In genomic region chr15:63945005-63945788, GRCh38 we compare ENCODE assay signal across 8 cellular contexts.
DNase-seq lines count a peak whose midpoint lies in the region; ATAC-seq and TF ChIP-seq lines count a peak whose summit lies in the region.

No MANE protein-coding gene starts in this region.

- ATAC-seq in HG02678 (IDR thresholded peaks at IDR 0.05; ENCODE audit: unreplicated experiment): no peak

- H3K36me3 ChIP-seq in WERI-Rb-1: no peaks in the 10 kb centered on the region

- H3K36me3 Mint-ChIP-seq in MCF 10A (ENCODE audit: insufficient read depth, unreplicated experiment): no peaks in the 10 kb centered on the region

- no peak overlapping the region for H3K27ac ChIP-seq in WERI-Rb-1

- no TSS peak for BruUV-seq in MCF 10A (replicated peaks; lab: Mats Ljungman, UMichigan)

- H3K27ac Mint-ChIP-seq in MCF 10A (ENCODE audit: low read depth, unreplicated experiment): no peak overlapping the region

- no peak for TF ChIP-seq POLR2A in NB4 (IDR thresholded peaks at IDR 0.05; ENCODE audit: extremely low read depth, insufficient read length)

- peak; percentile 96 for TF ChIP-seq CTCF in NB4 (IDR thresholded peaks at IDR 0.05; ENCODE audit: low read depth, low read length)
- peak; percentile 77 for TF ChIP-seq CTCF in WERI-Rb-1 (IDR thresholded peaks at IDR 0.05; ENCODE audit: low read depth, low read length)
- peak; percentile 84 for TF ChIP-seq CTCF in MCF 10A (IDR thresholded peaks at IDR 0.05; ENCODE audit: unreplicated experiment)

- no peak overlapping the region for H3K4me3 Mint-ChIP-seq in MCF 10A (ENCODE audit: unreplicated experiment)

- H3K27me3 ChIP-seq in WERI-Rb-1 (ENCODE audit: insufficient read depth, low read depth, severe bottlenecking): no peaks in the 10 kb centered on the region

- no peaks in the 10 kb centered on the region for H3K9me3 Mint-ChIP-seq in MCF 10A (ENCODE audit: unreplicated experiment)

- no peaks in the 10 kb centered on the region for H3K9me3 ChIP-seq in WERI-Rb-1 (ENCODE audit: severe bottlenecking)

- CTCF ChIA-PET in MCF 10A (lab: Yijun Ruan, JAX): interaction anchor here (0.5 to 5.2 kb wide), 63 partner anchors 9 to 1022 kb away, joined by 3 to 109 read pairs (median 4); partner anchors contain the start of gene DAPK2

- no peaks in the 10 kb centered on the region for H3K27me3 Mint-ChIP-seq in MCF 10A (ENCODE audit: insufficient read depth, unreplicated experiment)

- POLR2A ChIA-PET in MCF 10A (lab: Yijun Ruan, JAX): interaction anchor here (0.7 to 2.9 kb wide), 13 partner anchors 12 to 148 kb away, joined by 3 to 28 read pairs (median 6); partner anchors contain the start of genes CIAO2A, DAPK2 and HERC1

- peaks cover 17% of the 10 kb centered on the region for H3K4me1 Mint-ChIP-seq in MCF 10A (ENCODE audit: insufficient read depth, unreplicated experiment)

- DNase-seq in NCI-H1092 treated with DMSO at 0.1 percent for 48 hours (lab: John Stamatoyannopoulos, UW) (peak; percentile 35), NCI-H1092 (lab: John Stamatoyannopoulos, UW) (no peak), NB4 (ENCODE audit: low read depth) (peak; percentile 64), WERI-Rb-1 (peak; percentile 70), MCF 10A (ENCODE audit: unreplicated experiment) (peak; percentile 73), inferior parietal cortex (ENCODE audit: extremely low spot score) (peak; percentile 68)
- peak; percentile 29 to 44 (median 38) for DNase-seq in stimulated activated CD4-positive, alpha-beta T cell treated with anti-CD3 and anti-CD28 coated beads, Interleukin-1b, Interleukin-23, amount 100 ng/mL, for 24 hours (ENCODE audit: low read depth in 4 of 4, low spot score in 1 of 4)

- intact Hi-C loops in MCF 10A (cut with micrococcal nuclease): loop anchor here (1.0 to 5.0 kb wide), 3 partner anchors 57 to 122 kb away; partner anchors contain the start of gene DAPK2

- H3K4me3 ChIP-seq in NB4 (ENCODE audit: low read depth, low read length) (no peak overlapping the region), WERI-Rb-1 (ENCODE audit: low read depth, low read length) (no peak overlapping the region)
